Comparison of ENCODE assay signal across 14 cellular contexts in genomic region chr3:69058947-69059224, GRCh38. TPM values are rescaled to one million over a fixed set of nuclear protein-coding genes. Genes with fewer than 3 reads are reported as not detected.
A peak's percentile ranks its signal among the peaks of the same experiment; 100 is the strongest.
DNase-seq lines count a peak whose midpoint lies in the region; ATAC-seq and TF ChIP-seq lines count a peak whose summit lies in the region.
"Had no signal": no experiment of that assay in that cellular context is flagged by ENCODE, and none has a peak within 500 bp of the region (broad histone marks: within the 10 kb centered on the region; RNA-seq: fewer than 3 reads in every experiment).

No MANE protein-coding gene starts in this region.

- no peak overlapping the region for H3K9ac ChIP-seq in mesendoderm (ENCODE audit: low read length)

- no peak overlapping the region for H4K8ac ChIP-seq in mesendoderm (ENCODE audit: low read depth, low read length)

- no peaks in the 10 kb centered on the region for H3K79me2 ChIP-seq in mesendoderm (ENCODE audit: control insufficient read depth, insufficient read depth, low read length)

- no peak overlapping the region for H3K4me3 Mint-ChIP-seq in activated CD8-positive, alpha-beta memory T cell treated with anti-CD3 and anti-CD28 coated beads, Interleukin-2, amount 10 ng/mL, durations not matched to agents 7 days and 5 days
- peak overlapping the region in 3 of 4 donors; percentile 8 to 85 (median 81) for H3K4me3 Mint-ChIP-seq in IgD-negative memory B cell
- H3K4me3 Mint-ChIP-seq in activated naive CD8-positive, alpha-beta T cell treated with anti-CD3 and anti-CD28 coated beads for 36 hours: no peak overlapping the region
- peak overlapping the region; percentile 24 for H3K4me3 Mint-ChIP-seq in stimulated activated effector memory CD8-positive, alpha-beta T cell treated with anti-CD3 and anti-CD28 coated beads, Interleukin-12 subunit alpha, Interleukin-12 subunit beta, amount 100 ng/mL, for 72 hours

- H3K4me2 ChIP-seq in mesendoderm (ENCODE audit: low read length): no peak overlapping the region

- no peak overlapping the region for H3K4me3 ChIP-seq in mesendoderm (ENCODE audit: low read length)
- H3K4me3 ChIP-seq in ascending aorta: no peak overlapping the region
- H3K4me3 ChIP-seq: testis had no signal

- H3K4me1 ChIP-seq in mesendoderm (ENCODE audit: control insufficient read depth, low read depth, low read length) (no peaks in the 10 kb centered on the region), ascending aorta (no peaks in the 10 kb centered on the region)
- H3K4me1 ChIP-seq: testis had no signal

- peak overlapping the region; percentile 88 for H3K27ac Mint-ChIP-seq in activated CD8-positive, alpha-beta memory T cell treated with anti-CD3 and anti-CD28 coated beads, Interleukin-2, amount 10 ng/mL, durations not matched to agents 7 days and 5 days
- H3K27ac Mint-ChIP-seq in IgD-negative memory B cell: peak overlapping the region; percentile 21 to 89 (median 78)
- H3K27ac Mint-ChIP-seq in activated naive CD8-positive, alpha-beta T cell treated with anti-CD3 and anti-CD28 coated beads for 36 hours: peak overlapping the region; percentile 87
- H3K27ac Mint-ChIP-seq in stimulated activated effector memory CD8-positive, alpha-beta T cell treated with anti-CD3 and anti-CD28 coated beads, Interleukin-12 subunit alpha, Interleukin-12 subunit beta, amount 100 ng/mL, for 72 hours: peak overlapping the region; percentile 87
- H3K27ac Mint-ChIP-seq: progenitor cell of endocrine pancreas had no signal

- no peak overlapping the region for H2BK15ac ChIP-seq in mesendoderm (replicated peaks; ENCODE audit: low read depth)

- H2BK120ac ChIP-seq in mesendoderm (ENCODE audit: low read depth, low read length): no peak overlapping the region

- intact Hi-C loops in ascending aorta (cut with DNase I): no loop called here

- no peak overlapping the region for H3K4ac ChIP-seq in mesendoderm (ENCODE audit: low read depth, low read length)

- H3K9me3 Mint-ChIP-seq in activated CD8-positive, alpha-beta memory T cell treated with anti-CD3 and anti-CD28 coated beads, Interleukin-2, amount 10 ng/mL, durations not matched to agents 7 days and 5 days (ENCODE audit: low read depth): peaks cover 3% of the 10 kb centered on the region
- no peaks in the 10 kb centered on the region for H3K9me3 Mint-ChIP-seq in IgD-negative memory B cell
- peaks cover 7% of the 10 kb centered on the region for H3K9me3 Mint-ChIP-seq in activated naive CD8-positive, alpha-beta T cell treated with anti-CD3 and anti-CD28 coated beads for 36 hours
- no peaks in the 10 kb centered on the region for H3K9me3 Mint-ChIP-seq in stimulated activated effector memory CD8-positive, alpha-beta T cell treated with anti-CD3 and anti-CD28 coated beads, Interleukin-12 subunit alpha, Interleukin-12 subunit beta, amount 100 ng/mL, for 72 hours

- no peak for ATAC-seq in activated CD8-positive, alpha-beta memory T cell treated with anti-CD3 and anti-CD28 coated beads, Interleukin-2, amount 10 ng/mL, durations not matched to agents 7 days and 5 days
- peak; percentile 37 for ATAC-seq in stimulated activated effector memory CD8-positive, alpha-beta T cell treated with anti-CD3 and anti-CD28 coated beads, Interleukin-12 subunit alpha, Interleukin-12 subunit beta, amount 100 ng/mL, for 72 hours
- ATAC-seq in HG03280 (IDR thresholded peaks at IDR 0.05; ENCODE audit: unreplicated experiment): no peak

- no peak overlapping the region for H3K27ac ChIP-seq in mesendoderm (ENCODE audit: low read depth, low read length)
- H3K27ac ChIP-seq in ascending aorta: no peak overlapping the region
- H3K27ac ChIP-seq: testis, WERI-Rb-1 had no signal

- no peaks in the 10 kb centered on the region for H3K9me3 ChIP-seq in ascending aorta
- H3K9me3 ChIP-seq: testis had no signal

- no peaks in the 10 kb centered on the region for H3K79me1 ChIP-seq in mesendoderm (ENCODE audit: low read length)

- peaks cover 54% of the 10 kb centered on the region for H3K4me1 Mint-ChIP-seq in activated CD8-positive, alpha-beta memory T cell treated with anti-CD3 and anti-CD28 coated beads, Interleukin-2, amount 10 ng/mL, durations not matched to agents 7 days and 5 days
- H3K4me1 Mint-ChIP-seq in IgD-negative memory B cell: peaks cover 20 to 22% (median 21%) of the 10 kb centered on the region in 3 donors
- H3K4me1 Mint-ChIP-seq in activated naive CD8-positive, alpha-beta T cell treated with anti-CD3 and anti-CD28 coated beads for 36 hours: peaks cover 24% of the 10 kb centered on the region
- peaks cover 24% of the 10 kb centered on the region for H3K4me1 Mint-ChIP-seq in stimulated activated effector memory CD8-positive, alpha-beta T cell treated with anti-CD3 and anti-CD28 coated beads, Interleukin-12 subunit alpha, Interleukin-12 subunit beta, amount 100 ng/mL, for 72 hours

- peaks cover 74% of the 10 kb centered on the region for H3K36me3 Mint-ChIP-seq in activated CD8-positive, alpha-beta memory T cell treated with anti-CD3 and anti-CD28 coated beads, Interleukin-2, amount 10 ng/mL, durations not matched to agents 7 days and 5 days
- H3K36me3 Mint-ChIP-seq in IgD-negative memory B cell: peaks cover 9% of the 10 kb centered on the region
- H3K36me3 Mint-ChIP-seq in activated naive CD8-positive, alpha-beta T cell treated with anti-CD3 and anti-CD28 coated beads for 36 hours: peaks cover 43% of the 10 kb centered on the region
- H3K36me3 Mint-ChIP-seq in stimulated activated effector memory CD8-positive, alpha-beta T cell treated with anti-CD3 and anti-CD28 coated beads, Interleukin-12 subunit alpha, Interleukin-12 subunit beta, amount 100 ng/mL, for 72 hours: peaks cover 100% of the 10 kb centered on the region

- CTCF ChIA-PET in activated CD8-positive, alpha-beta memory T cell treated with anti-CD3 and anti-CD28 coated beads, Interleukin-2, amount 10 ng/mL, durations not matched to agents 7 days and 5 days (lab: Charles Lee): interaction anchor here (1.2 to 1.7 kb wide), 3 partner anchors 19 to 28 kb away, joined by 3 to 5 read pairs (median 4); no protein-coding TSS in a partner anchor

- peaks cover 4% of the 10 kb centered on the region for H3K36me3 ChIP-seq in mesendoderm (ENCODE audit: control insufficient read depth, insufficient read depth, low read length)
- peaks cover 40 to 66% of the 10 kb centered on the region in 2 donors for H3K36me3 ChIP-seq in ascending aorta

- no peak overlapping the region for H3K23ac ChIP-seq in mesendoderm (ENCODE audit: low read length)

- H3K27me3 ChIP-seq in mesendoderm (ENCODE audit: insufficient read depth, low read length, poor library complexity) (no peaks in the 10 kb centered on the region), ascending aorta (no peaks in the 10 kb centered on the region)
- H3K27me3 ChIP-seq: testis had no signal

- H4K5ac ChIP-seq in mesendoderm (ENCODE audit: low read length): no peak overlapping the region

- TF ChIP-seq CTCF in ascending aorta (IDR thresholded peaks at IDR 0.05): no peak

- no peak overlapping the region for H3K56ac ChIP-seq in mesendoderm (ENCODE audit: low read length)

- no peak overlapping the region for H2AK5ac ChIP-seq in mesendoderm (ENCODE audit: low read length)

- H2BK5ac ChIP-seq in mesendoderm (ENCODE audit: low read length): no peak overlapping the region

- no peak overlapping the region for H3K18ac ChIP-seq in mesendoderm (ENCODE audit: low read length)

- DNase-seq in activated CD8-positive, alpha-beta memory T cell treated with anti-CD3 and anti-CD28 coated beads, Interleukin-2, amount 10 ng/mL, durations not matched to agents 7 days and 5 days: no peak
- DNase-seq in activated CD8-positive, alpha-beta memory T cell treated with anti-CD3 and anti-CD28 coated beads, Interleukin-2, amount 50 U/mL, for 4 hours: no peak
- no peak for DNase-seq in activated naive CD8-positive, alpha-beta T cell treated with anti-CD3 and anti-CD28 coated beads for 36 hours
- no peak for DNase-seq in stimulated activated effector memory CD8-positive, alpha-beta T cell treated with anti-CD3 and anti-CD28 coated beads, Interleukin-12 subunit alpha, Interleukin-12 subunit beta, amount 100 ng/mL, for 72 hours (ENCODE audit: low spot score in 2 of 2)
- no peak for DNase-seq in mesendoderm
- DNase-seq in ascending aorta (ENCODE audit: low spot score in 2 of 2): no peak
- DNase-seq: dermis blood vessel endothelial cell, hippocampal formation, NCI-H146, testis, WERI-Rb-1 had no signal

- no CpG with 5 or more reads among the region's 2 CpGs for WGBS in mesendoderm (ENCODE audit: extremely low coverage, insufficient coverage, low lambda C conversion rate)

- no peaks in the 10 kb centered on the region for H3K27me3 Mint-ChIP-seq in activated CD8-positive, alpha-beta memory T cell treated with anti-CD3 and anti-CD28 coated beads, Interleukin-2, amount 10 ng/mL, durations not matched to agents 7 days and 5 days
- H3K27me3 Mint-ChIP-seq in IgD-negative memory B cell: no peaks in the 10 kb centered on the region
- H3K27me3 Mint-ChIP-seq in activated naive CD8-positive, alpha-beta T cell treated with anti-CD3 and anti-CD28 coated beads for 36 hours: no peaks in the 10 kb centered on the region
- H3K27me3 Mint-ChIP-seq: progenitor cell of endocrine pancreas had no signal

RNA-seq across cellular contexts. Expression of gene TMF1, which starts 6.8 kb away (rescaled TPM):
- 10 to 100 TPM; 47.5 to 49.5 TPM for total RNA-seq in activated CD8-positive, alpha-beta memory T cell treated with anti-CD3 and anti-CD28 coated beads, Interleukin-2, amount 10 ng/mL, durations not matched to agents 7 days and 5 days
- polyA plus RNA-seq in IgD-negative memory B cell: 43.2 TPM
- total RNA-seq in activated naive CD8-positive, alpha-beta T cell treated with anti-CD3 and anti-CD28 coated beads for 36 hours: 10 to 100 TPM; 28.8 to 30.5 TPM
- 10.9 TPM for polyA plus RNA-seq in mesendoderm (2013, experiment 1 of 2)
- 11.2 TPM for polyA plus RNA-seq in mesendoderm (2013, experiment 2 of 2)
- 35.2 TPM for total RNA-seq in ascending aorta

RNA-seq across cellular contexts. Expression of gene UBA3, which starts 21.3 kb away (rescaled TPM):
- total RNA-seq in activated CD8-positive, alpha-beta memory T cell treated with anti-CD3 and anti-CD28 coated beads, Interleukin-2, amount 10 ng/mL, durations not matched to agents 7 days and 5 days: 100 to 1,000 TPM; 104 to 133 TPM
- 41.9 TPM for polyA plus RNA-seq in IgD-negative memory B cell
- 10 to 100 TPM; 64.1 to 74.3 TPM for total RNA-seq in activated naive CD8-positive, alpha-beta T cell treated with anti-CD3 and anti-CD28 coated beads for 36 hours
- polyA plus RNA-seq in mesendoderm (2013, experiment 1 of 2): 54.4 TPM
- polyA plus RNA-seq in mesendoderm (2013, experiment 2 of 2): 53.9 TPM
- 18.2 TPM for total RNA-seq in ascending aorta

RNA-seq across cellular contexts. Expression of gene ARL6IP5, which starts 25.9 kb away (rescaled TPM):
- 100 to 1,000 TPM; 132 to 203 TPM for total RNA-seq in activated CD8-positive, alpha-beta memory T cell treated with anti-CD3 and anti-CD28 coated beads, Interleukin-2, amount 10 ng/mL, durations not matched to agents 7 days and 5 days
- polyA plus RNA-seq in IgD-negative memory B cell: 374 TPM
- 10 to 100 TPM; 67.6 to 69.0 TPM for total RNA-seq in activated naive CD8-positive, alpha-beta T cell treated with anti-CD3 and anti-CD28 coated beads for 36 hours
- 21.1 TPM for polyA plus RNA-seq in mesendoderm (2013, experiment 1 of 2)
- 21.6 TPM for polyA plus RNA-seq in mesendoderm (2013, experiment 2 of 2)
- total RNA-seq in ascending aorta: 134 TPM

RNA-seq across cellular contexts. Expression of gene EOGT, which starts 45.4 kb away (rescaled TPM):
- total RNA-seq in activated CD8-positive, alpha-beta memory T cell treated with anti-CD3 and anti-CD28 coated beads, Interleukin-2, amount 10 ng/mL, durations not matched to agents 7 days and 5 days: 10 to 100 TPM; 15.4 to 15.5 TPM
- 7.0 TPM for polyA plus RNA-seq in IgD-negative memory B cell
- 10 to 100 TPM; 10.8 to 14.1 TPM for total RNA-seq in activated naive CD8-positive, alpha-beta T cell treated with anti-CD3 and anti-CD28 coated beads for 36 hours
- polyA plus RNA-seq in mesendoderm (2013, experiment 1 of 2): 87.2 TPM
- 82.9 TPM for polyA plus RNA-seq in mesendoderm (2013, experiment 2 of 2)
- 50.4 TPM for total RNA-seq in ascending aorta

Comparison
In these comparisons a context has a peak if more than half of its experiments do, and no peak if none do; other contexts are left out.
1. H3K4me3 Mint-ChIP-seq: peak in IgD-negative memory B cell (3 of 4) and stimulated activated effector memory CD8-positive, alpha-beta T cell treated with anti-CD3 and anti-CD28 coated beads, Interleukin-12 subunit alpha, Interleukin-12 subunit beta, amount 100 ng/mL, for 72 hours (single experiment); none in activated CD8-positive, alpha-beta memory T cell treated with anti-CD3 and anti-CD28 coated beads, Interleukin-2, amount 10 ng/mL, durations not matched to agents 7 days and 5 days (single experiment) and activated naive CD8-positive, alpha-beta T cell treated with anti-CD3 and anti-CD28 coated beads for 36 hours (single experiment).
2. Peak in every context shown above with its lines, with median percentiles within 50 percentile points of each other: H3K27ac Mint-ChIP-seq.